In genomic region chr10:121481222-121481621, GRCh38 we compare ENCODE assay signal across 17 cellular contexts.
DNase-seq lines count a peak whose midpoint lies in the region; ATAC-seq and TF ChIP-seq lines count a peak whose summit lies in the region.
"Had no signal": no experiment of that assay in that cellular context is flagged by ENCODE, and none has a peak within 500 bp of the region (broad histone marks: within the 10 kb centered on the region; RNA-seq: fewer than 3 reads in every experiment).

No MANE protein-coding gene starts in this region.

- DNase-seq in GM23338 (ENCODE audit: low spot score) (no peak), astrocyte of the hippocampus (ENCODE audit: low read depth, low spot score) (peak; percentile 92), left lung (no peak), smooth muscle cell (lab: John Stamatoyannopoulos, UW; ENCODE audit: unreplicated experiment) (no peak), HCEC 1CT (no peak), hypothalamus (lab: John Stamatoyannopoulos, UW) (no peak)
- DNase-seq in stimulated activated naive CD8-positive, alpha-beta T cell treated with anti-CD3 and anti-CD28 coated beads, Interleukin-15, amount 100 ng/mL, for 72 hours, result no peak
- DNase-seq: CD8-positive, alpha-beta memory T cell; EL; H7; NCI-H1436; NCI-H2081; NCI-H526; NK-92 treated with Interleukin-12 subunit alpha and Interleukin-12 subunit beta, amount 100 ng/mL, for 24 hours; PC-3 had no signal

- no peaks in the 10 kb centered on the region; the same call in 2 of the 3 replicates for H3K9me3 Mint-ChIP-seq in GM23338
- H3K9me3 Mint-ChIP-seq in stimulated activated naive CD8-positive, alpha-beta T cell treated with anti-CD3 and anti-CD28 coated beads, Interleukin-15, amount 100 ng/mL, for 72 hours, result no peaks in the 10 kb centered on the region

- H3K27ac Mint-ChIP-seq in GM23338, result peak overlapping the region; percentile 63; the same call in 1 of the 2 replicates
- H3K27ac Mint-ChIP-seq in stimulated activated naive CD8-positive, alpha-beta T cell treated with anti-CD3 and anti-CD28 coated beads, Interleukin-15, amount 100 ng/mL, for 72 hours, result no peak overlapping the region
- H3K27ac Mint-ChIP-seq: B cell; CD8-positive, alpha-beta memory T cell had no signal

- H3K27ac ChIP-seq in GM23338 (ENCODE audit: low read depth) (no peak overlapping the region), left lung (peak overlapping the region in 1 of 2 donors; percentile 3), smooth muscle cell (ENCODE audit: low read depth) (peak overlapping the region; percentile 51)

- H3K4me3 ChIP-seq in GM23338 (no peak overlapping the region), left lung (no peak overlapping the region), smooth muscle cell (no peak overlapping the region)

- H3K27me3 Mint-ChIP-seq in GM23338 (ENCODE audit: insufficient read depth, low read depth, poor library complexity), result peaks cover 11% of the 10 kb centered on the region
- H3K27me3 Mint-ChIP-seq in stimulated activated naive CD8-positive, alpha-beta T cell treated with anti-CD3 and anti-CD28 coated beads, Interleukin-15, amount 100 ng/mL, for 72 hours, result no peaks in the 10 kb centered on the region

- intact Hi-C loops in left lung (cut with DNase I), result no loop called here

- no peaks in the 10 kb centered on the region for H3K27me3 ChIP-seq in GM23338 (ENCODE audit: insufficient read depth)
- H3K27me3 ChIP-seq in left lung, result no peaks in the 10 kb centered on the region
- H3K27me3 ChIP-seq in smooth muscle cell (ENCODE audit: low read depth), result no peaks in the 10 kb centered on the region

- ATAC-seq in GM23338 (no peak), left lung (peak; percentile 61), HG03520 (IDR thresholded peaks at IDR 0.05; ENCODE audit: unreplicated experiment) (no peak)
- ATAC-seq in stimulated activated naive CD8-positive, alpha-beta T cell treated with anti-CD3 and anti-CD28 coated beads, Interleukin-15, amount 100 ng/mL, for 72 hours, result no peak
- ATAC-seq: PC-3 had no signal

- H3K36me3 ChIP-seq in GM23338 (ENCODE audit: insufficient read depth) (peaks cover 62% of the 10 kb centered on the region), left lung (peaks cover 0 to 4% of the 10 kb centered on the region in 2 donors), smooth muscle cell (ENCODE audit: low read depth) (peaks cover 12% of the 10 kb centered on the region)

- WGBS in smooth muscle cell (ENCODE audit: low lambda C conversion rate), result 41% methylated on average over 3 of the region's 3 CpGs

- H3K9me3 ChIP-seq in left lung, result no peaks in the 10 kb centered on the region
- H3K9me3 ChIP-seq in smooth muscle cell (replicated peaks; ENCODE audit: low read depth), result no peaks in the 10 kb centered on the region

- H3F3A ChIP-seq in GM23338 (replicated peaks; ENCODE audit: low read depth), result no peaks in the 10 kb centered on the region
- H3F3A ChIP-seq in smooth muscle cell (ENCODE audit: low read depth), result peaks cover 46% of the 10 kb centered on the region

- H3K9me2 ChIP-seq in GM23338 (ENCODE audit: insufficient read depth), result 0 out of 2 replicates have a peak, but pooled peaks cover 6% of the 10 kb centered on the region

- H3K4me1 Mint-ChIP-seq in GM23338, result peaks cover 4% of the 10 kb centered on the region; the same call in 1 of the 3 replicates
- no peaks in the 10 kb centered on the region for H3K4me1 Mint-ChIP-seq in stimulated activated naive CD8-positive, alpha-beta T cell treated with anti-CD3 and anti-CD28 coated beads, Interleukin-15, amount 100 ng/mL, for 72 hours
- H3K4me1 Mint-ChIP-seq: B cell; CD8-positive, alpha-beta memory T cell had no signal

- H3K36me3 Mint-ChIP-seq in GM23338 (ENCODE audit: low read depth), result peaks cover 83% of the 10 kb centered on the region

- no peak overlapping the region for H3K4me2 ChIP-seq in GM23338
- H3K4me2 ChIP-seq in smooth muscle cell, result peak overlapping the region; percentile 49

- no peak overlapping the region for H3K4me3 Mint-ChIP-seq in GM23338
- H3K4me3 Mint-ChIP-seq in stimulated activated naive CD8-positive, alpha-beta T cell treated with anti-CD3 and anti-CD28 coated beads, Interleukin-15, amount 100 ng/mL, for 72 hours, result no peak overlapping the region
- H3K4me3 Mint-ChIP-seq: B cell; CD8-positive, alpha-beta memory T cell had no signal

- H3K79me2 ChIP-seq in GM23338 (replicated peaks; ENCODE audit: insufficient read depth) (no peaks in the 10 kb centered on the region), smooth muscle cell (ENCODE audit: low read depth) (peaks cover 6% of the 10 kb centered on the region)

- no peak overlapping the region for H3K9ac ChIP-seq in smooth muscle cell (ENCODE audit: low read depth)

- TF ChIP-seq CTCF in GM23338 (conservative IDR thresholded peaks at IDR 0.05; ENCODE audit: low read depth in 2 of 2), result no peak
- no peak for TF ChIP-seq CTCF in left lung (IDR thresholded peaks at IDR 0.05)
- TF ChIP-seq CTCF in smooth muscle cell (IDR thresholded peaks at IDR 0.05; ENCODE audit: borderline replicate concordance, insufficient read depth, poor library complexity, severe bottlenecking), result no peak

- H4K20me1 ChIP-seq in GM23338 (replicated peaks; ENCODE audit: insufficient read depth) (peaks cover 4% of the 10 kb centered on the region; the same call in 1 of the 2 replicates), smooth muscle cell (ENCODE audit: low read depth) (peaks cover 7% of the 10 kb centered on the region)

- H2AFZ ChIP-seq in GM23338, result no peak overlapping the region
- no peak overlapping the region for H2AFZ ChIP-seq in smooth muscle cell (ENCODE audit: low read depth)

- H3K4me1 ChIP-seq in GM23338 (ENCODE audit: insufficient read depth) (no peaks in the 10 kb centered on the region), left lung (no peaks in the 10 kb centered on the region), smooth muscle cell (ENCODE audit: low read depth) (no peaks in the 10 kb centered on the region)

TF ChIP-seq in GM23338, 12 proteins besides CTCF, POLR2A, EP300 and RAD21:
- TF ChIP-seq EZH2 (IDR thresholded peaks at IDR 0.05; ENCODE audit: low read depth, unreplicated experiment), result no peak
- no peak for TF ChIP-seq ZNF114 (CRISPR knock-in tag; IDR thresholded peaks at IDR 0.05)
- TF ChIP-seq POLR2AphosphoS5 (IDR thresholded peaks at IDR 0.05; ENCODE audit: low read depth), result no peak
- TF ChIP-seq CREB1 (CRISPR knock-in tag; IDR thresholded peaks at IDR 0.05; ENCODE audit: low read depth), result no peak
- TF ChIP-seq STAT1 (IDR thresholded peaks at IDR 0.05; ENCODE audit: unreplicated experiment), result no peak
- no peak for TF ChIP-seq EZH2phosphoT487 (IDR thresholded peaks at IDR 0.05; ENCODE audit: unreplicated experiment)
- no peak for TF ChIP-seq JUNB (IDR thresholded peaks at IDR 0.05; ENCODE audit: unreplicated experiment)
- TF ChIP-seq REST (IDR thresholded peaks at IDR 0.05; ENCODE audit: unreplicated experiment), result no peak
TF ChIP-seq in GM23338: peak in this region for 0.
